In the genomic region with DNA sequence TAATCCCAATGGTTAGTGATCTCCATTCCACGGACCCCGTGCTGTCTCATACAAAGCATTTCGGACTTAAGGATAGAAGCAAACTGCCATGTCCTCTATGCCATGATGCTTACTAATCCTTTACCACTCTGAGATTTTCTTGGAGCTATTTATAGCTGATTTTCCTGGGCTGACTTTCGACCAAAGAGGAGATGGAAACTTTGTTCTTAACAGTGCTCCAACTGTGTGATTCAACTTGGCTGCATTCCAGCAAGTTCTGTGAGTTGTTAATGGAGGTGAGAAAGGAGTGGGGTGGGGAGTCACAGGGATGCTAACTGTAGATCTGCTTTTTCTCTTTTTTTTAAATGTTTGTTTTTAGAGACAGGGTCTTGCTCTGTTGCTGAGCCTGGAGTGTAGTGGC, we compare ENCODE assay signal across 9 cellular contexts. TPM values are rescaled to one million over a fixed set of nuclear protein-coding genes. Genes with fewer than 3 reads are reported as not detected.
DNase-seq lines count a peak whose midpoint lies in the region; ATAC-seq and TF ChIP-seq lines count a peak whose summit lies in the region.
"Had no signal": no experiment of that assay in that cellular context is flagged by ENCODE, and none has a peak within 500 bp of the region (broad histone marks: within the 10 kb centered on the region; RNA-seq: fewer than 3 reads in every experiment).

No MANE protein-coding gene starts in this region.

- peaks cover 34% of the 10 kb centered on the region for H3F3A ChIP-seq in SK-N-SH (replicated peaks; ENCODE audit: insufficient read depth)

- POLR2A ChIA-PET in SK-N-SH (lab: Yijun Ruan, JAX) = interaction anchor here (2.8 kb wide), 1 partner anchor 13 kb away, joined by 10 read pairs; no protein-coding TSS in a partner anchor

- H3K9me2 ChIP-seq in SK-N-SH = no peaks in the 10 kb centered on the region

- CTCF ChIA-PET in SK-N-SH (lab: Yijun Ruan, JAX) = interaction anchor here (0.6 to 1.5 kb wide), 3 partner anchors 10 to 35 kb away, joined by 3 read pairs; no protein-coding TSS in a partner anchor

- TF ChIP-seq CTCF in cardiac muscle cell (IDR thresholded peaks at IDR 0.05; ENCODE audit: low read depth, low read length) = no peak
- TF ChIP-seq CTCF in SK-N-SH (IDR thresholded peaks at IDR 0.05) = no peak
- no peak for TF ChIP-seq CTCF in gastroesophageal sphincter (IDR thresholded peaks at IDR 0.05)
- no peak for TF ChIP-seq CTCF in uterus (IDR thresholded peaks at IDR 0.05)

- no peaks in the 10 kb centered on the region for H3K27me3 ChIP-seq in cardiac muscle cell
- H3K27me3 ChIP-seq in SK-N-SH (ENCODE audit: insufficient read depth) = no peaks in the 10 kb centered on the region
- no peaks in the 10 kb centered on the region for H3K27me3 ChIP-seq in gastroesophageal sphincter
- no peaks in the 10 kb centered on the region for H3K27me3 ChIP-seq in uterus

- H3K4me3 ChIP-seq in cardiac muscle cell (no peak overlapping the region), SK-N-SH (ENCODE audit: low read depth in 2 of 2, low read length in 1 of 2) (no peak overlapping the region), gastroesophageal sphincter (no peak overlapping the region), uterus (no peak overlapping the region)

- intact Hi-C loops in cardiac septum (cut with DNase I) = no loop called here
- intact Hi-C loops in uterus (cut with DNase I; ENCODE audit: low total_unique reads) = no loop called here

- no peaks in the 10 kb centered on the region for H4K20me1 ChIP-seq in SK-N-SH (ENCODE audit: insufficient read depth)

- H3K4me2 ChIP-seq in SK-N-SH = peak overlapping the region; percentile 45

- TF ChIP-seq POLR2A in gastroesophageal sphincter (IDR thresholded peaks at IDR 0.05) (no peak), uterus (IDR thresholded peaks at IDR 0.05) (no peak)

- no peaks in the 10 kb centered on the region for H3K79me2 ChIP-seq in SK-N-SH (ENCODE audit: insufficient read depth)

- H3K4me1 ChIP-seq in cardiac muscle cell (ENCODE audit: low read depth) = peaks cover 8% of the 10 kb centered on the region
- peaks cover 0 to 34% of the 10 kb centered on the region in 2 experiments; a peak in 2 of 4 replicates for H3K4me1 ChIP-seq in SK-N-SH (ENCODE audit: control insufficient read depth in 1 of 2, insufficient read depth in 2 of 2, low read depth in 1 of 2, low read length in 1 of 2)
- H3K4me1 ChIP-seq in gastroesophageal sphincter = peaks cover 0 to 11% (median 0%) of the 10 kb centered on the region in 3 donors
- H3K4me1 ChIP-seq in uterus = peaks cover 0 to 4% of the 10 kb centered on the region in 2 donors

- H3K27ac ChIP-seq in cardiac muscle cell (peak overlapping the region; percentile 33), SK-N-SH (ENCODE audit: low read depth in 2 of 2, low read length in 1 of 2) (peak overlapping the region in 1 of 2 experiments; percentile 69; a peak in 2 of 4 replicates), gastroesophageal sphincter (peak overlapping the region in 2 of 4 donors; percentile 45 to 59), uterus (peak overlapping the region in 1 of 2 donors; percentile 15)

- H3K9ac ChIP-seq in SK-N-SH = peak overlapping the region; percentile 9; the same call in 1 of the 2 replicates

- peak; percentile 81 to 87 for DNase-seq in cardiac muscle cell (ENCODE audit: low read depth in 1 of 2, low spot score in 1 of 2)
- no peak for DNase-seq in cardiac septum (ENCODE audit: low spot score)
- DNase-seq in SK-N-SH = no peak
- DNase-seq in uterus = peak; percentile 33 to 64
- DNase-seq in inferior parietal cortex (ENCODE audit: extremely low spot score) = no peak
- no peak for DNase-seq in effector CD8-positive, alpha-beta T cell (lab: John Stamatoyannopoulos, UW)
- no peak for DNase-seq in NCI-H128 (lab: John Stamatoyannopoulos, UW; ENCODE audit: unreplicated experiment)
- DNase-seq: hippocampal formation had no signal

- H3K36me3 ChIP-seq in cardiac muscle cell (no peaks in the 10 kb centered on the region), SK-N-SH (replicated peaks in 1 of 2; ENCODE audit: control insufficient read depth in 1 of 2, insufficient read depth in 2 of 2, low read length in 1 of 2) (no peaks in the 10 kb centered on the region), gastroesophageal sphincter (no peaks in the 10 kb centered on the region), uterus (no peaks in the 10 kb centered on the region)

- WGBS in SK-N-SH (ENCODE audit: low lambda C conversion rate) = 56% methylated on average over 4 of the region's 4 CpGs
- 12 to 54% methylated on average over 4 of the region's 4 CpGs for WGBS in gastroesophageal sphincter (ENCODE audit: low coverage in 1 of 2), 2 donors

- TF ChIP-seq EP300 in SK-N-SH (IDR thresholded peaks at IDR 0.05; ENCODE audit: borderline replicate concordance in 1 of 2, low read depth in 1 of 2, low read length in 1 of 2) = no peak
- no peak for TF ChIP-seq EP300 in gastroesophageal sphincter (IDR thresholded peaks at IDR 0.05)

- TF ChIP-seq RAD21 in SK-N-SH (IDR thresholded peaks at IDR 0.05; ENCODE audit: low read length) = no peak

- H2AFZ ChIP-seq in SK-N-SH (ENCODE audit: low read depth) = 0 out of 2 replicates have a peak overlapping the region, but pooled peaks have one; percentile 1

- H3K9me3 ChIP-seq in cardiac muscle cell (ENCODE audit: low read depth) = no peaks in the 10 kb centered on the region
- no peaks in the 10 kb centered on the region for H3K9me3 ChIP-seq in SK-N-SH
- no peaks in the 10 kb centered on the region for H3K9me3 ChIP-seq in gastroesophageal sphincter
- H3K9me3 ChIP-seq in uterus = no peaks in the 10 kb centered on the region

- peak; percentile 50 for ATAC-seq in gastroesophageal sphincter

TF ChIP-seq in SK-N-SH, 30 proteins besides CTCF, POLR2A, EP300 and RAD21 (continues in another document):
- no peak for TF ChIP-seq RXRA (IDR thresholded peaks at IDR 0.05; ENCODE audit: borderline replicate concordance, low read depth)
- no peak for TF ChIP-seq FOXM1 (IDR thresholded peaks at IDR 0.05; ENCODE audit: low read depth)
- TF ChIP-seq GABPA (IDR thresholded peaks at IDR 0.05; ENCODE audit: low read depth) = no peak
- TF ChIP-seq, protein P1, sequence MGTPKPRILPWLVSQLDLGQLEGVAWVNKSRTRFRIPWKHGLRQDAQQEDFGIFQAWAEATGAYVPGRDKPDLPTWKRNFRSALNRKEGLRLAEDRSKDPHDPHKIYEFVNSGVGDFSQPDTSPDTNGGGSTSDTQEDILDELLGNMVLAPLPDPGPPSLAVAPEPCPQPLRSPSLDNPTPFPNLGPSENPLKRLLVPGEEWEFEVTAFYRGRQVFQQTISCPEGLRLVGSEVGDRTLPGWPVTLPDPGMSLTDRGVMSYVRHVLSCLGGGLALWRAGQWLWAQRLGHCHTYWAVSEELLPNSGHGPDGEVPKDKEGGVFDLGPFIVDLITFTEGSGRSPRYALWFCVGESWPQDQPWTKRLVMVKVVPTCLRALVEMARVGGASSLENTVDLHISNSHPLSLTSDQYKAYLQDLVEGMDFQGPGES (IDR thresholded peaks at IDR 0.05; ENCODE audit: low read depth, low read length) = no peak
- no peak for TF ChIP-seq JUND (IDR thresholded peaks at IDR 0.05)
- TF ChIP-seq EZH2phosphoT487 (IDR thresholded peaks at IDR 0.05; ENCODE audit: borderline replicate concordance, low read depth) = no peak
- TF ChIP-seq, protein P2, sequence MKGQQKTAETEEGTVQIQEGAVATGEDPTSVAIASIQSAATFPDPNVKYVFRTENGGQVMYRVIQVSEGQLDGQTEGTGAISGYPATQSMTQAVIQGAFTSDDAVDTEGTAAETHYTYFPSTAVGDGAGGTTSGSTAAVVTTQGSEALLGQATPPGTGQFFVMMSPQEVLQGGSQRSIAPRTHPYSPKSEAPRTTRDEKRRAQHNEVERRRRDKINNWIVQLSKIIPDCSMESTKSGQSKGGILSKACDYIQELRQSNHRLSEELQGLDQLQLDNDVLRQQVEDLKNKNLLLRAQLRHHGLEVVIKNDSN (IDR thresholded peaks at IDR 0.05; ENCODE audit: borderline replicate concordance, low read depth) = no peak
- TF ChIP-seq TCF12 (IDR thresholded peaks at IDR 0.05) = peak; percentile 32; the same call in 1 of the 2 replicates
- TF ChIP-seq YY1 (IDR thresholded peaks at IDR 0.05; ENCODE audit: low read depth) = no peak
- no peak for TF ChIP-seq GATA2 (CRISPR knock-in tag; IDR thresholded peaks at IDR 0.05)
- TF ChIP-seq MEF2A (IDR thresholded peaks at IDR 0.05; ENCODE audit: borderline replicate concordance, low read depth) = peak; percentile 82

RNA-seq across cellular contexts. Expression of a gene that starts 11.6 kb away (rescaled TPM):
- 3.9 and 4.1 TPM in 2 replicates for total RNA-seq in cardiac muscle cell
- 3.6 and 7.8 TPM in 2 replicates for polyA plus RNA-seq in cardiac muscle cell
- total RNA-seq in cardiac septum = 0.19 TPM
- polyA plus RNA-seq in SK-N-SH (2012; rRNA removed) = 0.43 and 0.54 TPM in 2 replicates
- polyA plus RNA-seq in SK-N-SH (2012; cell fraction: cytosol; rRNA removed) = 0.49 and 0.80 TPM in 2 replicates
- 1.1 and 1.3 TPM in 2 replicates for polyA plus RNA-seq in SK-N-SH (2012; cell fraction: nucleus; rRNA removed)
- 1 to 10 TPM in 1 of 4 donors, under 1 TPM in 1, not detected in 2; 0.54 to 6.1 TPM for total RNA-seq in gastroesophageal sphincter
- 10 to 100 TPM in 1 of 4 donors, 1 to 10 TPM in 1, under 1 TPM in 1, not detected in 1; 0.59 to 35.7 (median 1.0) TPM for total RNA-seq in uterus

RNA-seq across cellular contexts. Expression of a gene that starts 45.5 kb away (rescaled TPM):
- total RNA-seq in cardiac muscle cell (39.1 and 42.5 TPM in 2 replicates), cardiac septum (15.6 TPM), gastroesophageal sphincter (10 to 100 TPM in 1 of 4 donors, 1 to 10 TPM in 3; 5.7 to 12.9 (median 8.5) TPM), uterus (10 to 100 TPM; 13.5 to 76.7 (median 24.6) TPM)
- polyA plus RNA-seq in cardiac muscle cell (47.6 and 51.3 TPM in 2 replicates), SK-N-SH (2012; rRNA removed) (13.7 and 16.4 TPM in 2 replicates)
- 21.8 and 22.6 TPM in 2 replicates for polyA plus RNA-seq in SK-N-SH (2012; cell fraction: cytosol; rRNA removed)
- 5.5 and 10.7 TPM in 2 replicates for polyA plus RNA-seq in SK-N-SH (2012; cell fraction: nucleus; rRNA removed)

Comparison
In these comparisons a context has a peak if more than half of its experiments do, and no peak if none do; other contexts are left out.
1. DNase-seq: peak in cardiac muscle cell (2 of 2) and uterus (2 of 2); none in cardiac septum (single experiment), SK-N-SH (single experiment), inferior parietal cortex (single experiment), effector CD8-positive, alpha-beta T cell (single experiment) and NCI-H128 (single experiment).